12 cellular contexts compared by ENCODE assay signal in the genomic region with DNA sequence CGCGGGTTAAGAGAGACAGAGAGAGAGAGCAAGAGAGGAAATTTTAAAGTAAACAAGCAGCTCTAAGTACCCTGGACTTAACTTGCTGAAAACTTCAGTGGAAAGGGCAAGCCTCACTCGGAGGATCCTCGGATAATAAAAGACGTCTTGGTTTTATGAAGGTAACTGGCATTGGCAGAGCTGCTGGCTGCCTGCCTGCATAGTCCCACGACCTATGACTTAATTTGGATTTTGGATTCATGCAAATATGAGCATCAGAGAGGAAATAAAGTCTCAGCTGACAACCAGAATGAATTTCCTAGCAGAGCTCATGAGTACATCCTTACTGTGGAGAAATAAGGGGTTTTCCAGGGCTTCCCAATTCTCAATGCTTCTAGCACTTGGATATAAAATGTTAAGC.
A peak's percentile ranks its signal among the peaks of the same experiment; 100 is the strongest.
DNase-seq lines count a peak whose midpoint lies in the region; ATAC-seq and TF ChIP-seq lines count a peak whose summit lies in the region.
"Had no signal": no experiment of that assay in that cellular context is flagged by ENCODE, and none has a peak within 500 bp of the region (broad histone marks: within the 10 kb centered on the region; RNA-seq: fewer than 3 reads in every experiment).

No MANE protein-coding gene starts in this region.

- H3K27ac Mint-ChIP-seq in glutamatergic neuron (ENCODE audit: unreplicated experiment), result no peak overlapping the region

- H3K4me1 Mint-ChIP-seq in glutamatergic neuron (ENCODE audit: low read depth, unreplicated experiment), result no peaks in the 10 kb centered on the region

- TF ChIP-seq POLR2A in ovary (IDR thresholded peaks at IDR 0.05), result no peak
- TF ChIP-seq POLR2A in uterus (IDR thresholded peaks at IDR 0.05), result no peak

- H3K4me1 ChIP-seq in left ventricle myocardium inferior (no peaks in the 10 kb centered on the region), ovary (ENCODE audit: insufficient read depth) (peaks cover 6% of the 10 kb centered on the region), uterus (peaks cover 0 to 17% of the 10 kb centered on the region in 2 donors)

- H3K4me3 Mint-ChIP-seq in glutamatergic neuron (ENCODE audit: unreplicated experiment), result no peak overlapping the region

- H3K27ac ChIP-seq in left ventricle myocardium inferior (replicated peaks) (no peak overlapping the region), ovary (peak overlapping the region; percentile 14 to 71), uterus (peak overlapping the region; percentile 86)
- H3K27ac ChIP-seq: brain microvascular endothelial cell had no signal

- no peak for TF ChIP-seq EP300 in ovary (IDR thresholded peaks at IDR 0.05)

- intact Hi-C loops in Right ventricle myocardium inferior (cut with DNase I) (no loop called here), left ventricle myocardium inferior (cut with micrococcal nuclease) (no loop called here), ovary (cut with DNase I) (no loop called here), uterus (cut with DNase I; ENCODE audit: low total_unique reads) (no loop called here)

- peak; percentile 45 for DNase-seq in Right ventricle myocardium inferior (ENCODE audit: missing footprints)
- no peak for DNase-seq in left ventricle myocardium inferior
- peak; percentile 60 for DNase-seq in fibroblast of mammary gland (ENCODE audit: low read depth)
- DNase-seq in ovary, result peak; percentile 26 to 65 (median 46)
- DNase-seq in uterus, result peak; percentile 69 to 72
- DNase-seq in activated CD8-positive, alpha-beta memory T cell treated with anti-CD3 and anti-CD28 coated beads for 24 hours, result no peak
- DNase-seq in glutamatergic neuron, result no peak
- DNase-seq: brain microvascular endothelial cell, NCI-H1048, NCI-H748 treated with DMSO at 0.1 percent for 48 hours, SHP77 treated with DMSO at 0.1 percent for 48 hours had no signal

- H3K4me3 ChIP-seq in left ventricle myocardium inferior, result no peak overlapping the region
- no peak overlapping the region for H3K4me3 ChIP-seq in fibroblast of mammary gland (ENCODE audit: control insufficient read depth, low read depth, low read length)
- peak overlapping the region; percentile 13 for H3K4me3 ChIP-seq in ovary
- peak overlapping the region in 1 of 2 donors; percentile 25 for H3K4me3 ChIP-seq in uterus

- 4 to 9% (median 5%) methylated on average over 6 of the region's 6 CpGs for WGBS in ovary, 3 donors

- no peaks in the 10 kb centered on the region for H3K36me3 Mint-ChIP-seq in glutamatergic neuron (ENCODE audit: unreplicated experiment)

- H3K27me3 Mint-ChIP-seq in glutamatergic neuron (ENCODE audit: unreplicated experiment), result no peaks in the 10 kb centered on the region

- ATAC-seq in Right ventricle myocardium inferior, result no peak
- ATAC-seq in activated CD4-positive, CD25-positive, alpha-beta regulatory T cell treated with anti-CD3 and anti-CD28 coated beads, Interleukin-2, amount 50 U/mL, for 24 hours, result no peak

- TF ChIP-seq CTCF in left ventricle myocardium inferior (IDR thresholded peaks at IDR 0.05; ENCODE audit: borderline replicate concordance) (no peak), fibroblast of mammary gland (conservative IDR thresholded peaks at IDR 0.05; ENCODE audit: control insufficient read depth, insufficient read depth, low read depth, low read length) (no peak), ovary (IDR thresholded peaks at IDR 0.05) (no peak), uterus (IDR thresholded peaks at IDR 0.05) (no peak), glutamatergic neuron (IDR thresholded peaks at IDR 0.05; ENCODE audit: partially characterized antibody, unreplicated experiment) (no peak)

- H3K27me3 ChIP-seq in left ventricle myocardium inferior (ENCODE audit: low read depth), result no peaks in the 10 kb centered on the region
- H3K27me3 ChIP-seq in ovary, result no peaks in the 10 kb centered on the region
- H3K27me3 ChIP-seq in uterus, result no peaks in the 10 kb centered on the region
- H3K27me3 ChIP-seq: brain microvascular endothelial cell had no signal

- H3K36me3 ChIP-seq in left ventricle myocardium inferior (no peaks in the 10 kb centered on the region), ovary (no peaks in the 10 kb centered on the region), uterus (no peaks in the 10 kb centered on the region)
- H3K36me3 ChIP-seq: brain microvascular endothelial cell had no signal

- H3K9me3 Mint-ChIP-seq in glutamatergic neuron (ENCODE audit: unreplicated experiment), result no peaks in the 10 kb centered on the region

- peaks cover 10% of the 10 kb centered on the region for H3K9me3 ChIP-seq in left ventricle myocardium inferior (replicated peaks)
- H3K9me3 ChIP-seq in ovary, result no peaks in the 10 kb centered on the region
- H3K9me3 ChIP-seq in uterus, result no peaks in the 10 kb centered on the region

Comparison
In these comparisons a context has a peak if more than half of its experiments do, and no peak if none do; other contexts are left out.
1. DNase-seq: peak in Right ventricle myocardium inferior (single experiment), fibroblast of mammary gland (single experiment), ovary (5 of 5) and uterus (2 of 2); none in left ventricle myocardium inferior (single experiment), activated CD8-positive, alpha-beta memory T cell treated with anti-CD3 and anti-CD28 coated beads for 24 hours (single experiment) and glutamatergic neuron (single experiment).